Comparison of ENCODE assay signal across 8 cellular contexts in the genomic region with DNA sequence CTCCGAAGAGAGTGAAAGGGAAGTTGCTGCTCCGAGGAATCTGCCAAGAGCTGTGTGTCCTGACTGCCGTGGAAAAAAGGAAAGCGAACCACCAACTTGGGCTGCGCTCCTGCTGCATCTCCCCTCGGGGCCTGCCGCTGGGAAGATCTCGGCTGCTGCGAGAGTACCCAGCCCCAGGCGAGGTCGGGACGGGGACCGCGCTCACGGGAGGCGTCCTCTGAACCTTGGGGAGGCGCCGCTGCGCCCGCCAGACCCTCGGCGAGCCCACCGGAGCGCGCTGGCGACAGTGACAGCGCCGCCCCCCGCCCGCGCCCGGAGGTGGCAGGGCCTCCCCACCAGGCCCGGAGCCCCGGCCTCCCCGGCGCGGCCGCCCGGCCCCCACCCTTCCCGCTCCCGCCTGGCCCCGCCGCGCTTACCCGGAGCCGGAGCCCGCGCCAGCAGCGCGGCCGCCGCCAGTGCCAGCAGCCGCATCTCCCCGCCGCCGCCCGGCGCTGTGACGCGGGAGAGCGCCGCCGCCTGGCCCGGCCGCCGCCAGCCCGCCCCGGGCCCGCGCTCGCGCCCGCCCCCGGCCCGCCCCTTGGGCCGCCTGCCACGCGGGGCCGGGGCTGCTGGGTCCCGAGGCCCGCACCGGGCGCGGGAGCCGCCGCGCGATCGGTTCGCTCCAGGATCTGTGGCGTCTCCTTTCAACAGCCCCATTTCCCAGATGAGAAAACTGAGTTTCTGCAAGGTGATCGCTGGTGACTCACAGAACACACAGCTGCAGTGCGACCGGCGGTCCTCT. TPM values are rescaled to one million over a fixed set of nuclear protein-coding genes. Genes with fewer than 3 reads are reported as not detected.
DNase-seq lines count a peak whose midpoint lies in the region; ATAC-seq and TF ChIP-seq lines count a peak whose summit lies in the region.

A gene with protein sequence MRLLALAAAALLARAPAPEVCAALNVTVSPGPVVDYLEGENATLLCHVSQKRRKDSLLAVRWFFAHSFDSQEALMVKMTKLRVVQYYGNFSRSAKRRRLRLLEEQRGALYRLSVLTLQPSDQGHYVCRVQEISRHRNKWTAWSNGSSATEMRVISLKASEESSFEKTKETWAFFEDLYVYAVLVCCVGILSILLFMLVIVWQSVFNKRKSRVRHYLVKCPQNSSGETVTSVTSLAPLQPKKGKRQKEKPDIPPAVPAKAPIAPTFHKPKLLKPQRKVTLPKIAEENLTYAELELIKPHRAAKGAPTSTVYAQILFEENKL (minus strand): TSS at position 508 of the 781 bp plus-strand sequence. CDS start 37 bp downstream, at position 471.

- TF ChIP-seq CTCF in lower leg skin (IDR thresholded peaks at IDR 0.05) (no peak), suprapubic skin (IDR thresholded peaks at IDR 0.05) (no peak)

- no peak within 1 kb of the TSS for H3K9ac ChIP-seq in duodenal mucosa (ENCODE audit: low read depth in 1 of 2, low read length in 2 of 2)

- DNase-seq in Caki2 (ENCODE audit: low read depth) (peak; percentile 23), LHCN-M2 (ENCODE audit: low read depth) (peak; percentile 14), lower leg skin (ENCODE audit: low spot score in 2 of 2) (peak in 1 of 2 donors; percentile 86), suprapubic skin (ENCODE audit: low spot score in 2 of 2) (no peak)
- no peak for DNase-seq in stimulated activated CD4-positive, alpha-beta T cell treated with anti-CD3 and anti-CD28 coated beads, Interleukin-4, amount 100 ng/mL, for 24 hours
- DNase-seq in stimulated activated naive CD4-positive, alpha-beta T cell treated with Interleukin-2 at 50 U/mL for 16 hours (lab: John Stamatoyannopoulos, UW), result no peak

- no peak for TF ChIP-seq POLR2A in lower leg skin (IDR thresholded peaks at IDR 0.05)
- TF ChIP-seq POLR2A in suprapubic skin (IDR thresholded peaks at IDR 0.05), result no peak

- in situ Hi-C loops in Caki2 (cut with HindIII; ENCODE audit: low pct_unique_long_range_greater_than_20kb, low sequenced_read_pairs), result no loop called here

- TF ChIP-seq EP300 in suprapubic skin (IDR thresholded peaks at IDR 0.05), result no peak

- peaks cover 9 to 22% of the 10 kb centered on the region in 2 donors for H3K27me3 ChIP-seq in duodenal mucosa (ENCODE audit: control insufficient read depth in 1 of 2, insufficient read depth in 2 of 2, low read length in 2 of 2)
- H3K27me3 ChIP-seq in suprapubic skin, result no peaks in the 10 kb centered on the region

- no peak for ATAC-seq in GM21360 (IDR thresholded peaks at IDR 0.05; ENCODE audit: unreplicated experiment)

- intact Hi-C loops in lower leg skin (cut with DNase I; ENCODE audit: low total_unique reads), result no loop called here

- H3K9me3 ChIP-seq in duodenal mucosa (ENCODE audit: control insufficient read depth in 1 of 2, low read length in 2 of 2) (no peaks in the 10 kb centered on the region), suprapubic skin (no peaks in the 10 kb centered on the region)

- WGBS in lower leg skin, 2 donors, result 0 to 6% methylated on average over 9 to 27 of the region's 95 CpGs
- 1% methylated on average over 16 of the region's 95 CpGs for WGBS in suprapubic skin

- H3K27ac ChIP-seq in duodenal mucosa (ENCODE audit: low read depth, low read length) (no peak within 1 kb of the TSS), suprapubic skin (peak within 1 kb of the TSS; percentile 68)

- H3K4me1 ChIP-seq in duodenal mucosa (ENCODE audit: control insufficient read depth in 1 of 2, insufficient read depth in 2 of 2, low read length in 2 of 2) (peaks cover 0 to 4% of the 10 kb centered on the region in 2 donors), suprapubic skin (peaks cover 26% of the 10 kb centered on the region)

- H3K36me3 ChIP-seq in duodenal mucosa (ENCODE audit: control insufficient read depth in 1 of 2, insufficient read depth in 2 of 2, low read length in 2 of 2), result no peaks in the 10 kb centered on the region
- no peaks in the 10 kb centered on the region for H3K36me3 ChIP-seq in suprapubic skin

- H3K4me3 ChIP-seq in duodenal mucosa (ENCODE audit: low read depth in 1 of 2, low read length in 2 of 2), result peak within 1 kb of the TSS; percentile 59 to 60
- H3K4me3 ChIP-seq in lower leg skin (ENCODE audit: low read depth, poor library complexity, severe bottlenecking), result peak within 1 kb of the TSS; percentile 35
- H3K4me3 ChIP-seq in suprapubic skin, result peak within 1 kb of the TSS; percentile 64

RNA-seq across cellular contexts. Expression of the gene that starts here (rescaled TPM):
- 1.7 and 2.1 TPM in 2 replicates for total RNA-seq in Caki2 (2014; rRNA removed; shearing (Covaris generic); ENCODE audit: low replicate concordance)
- total RNA-seq in LHCN-M2 (2014; rRNA removed) (0.23 and 0.64 TPM in 2 replicates), lower leg skin (1 to 10 TPM; 1.1 to 5.0 (median 3.3) TPM), suprapubic skin (1 to 10 TPM; 4.0 to 6.0 (median 4.6) TPM)
- 1.7 TPM for polyA plus RNA-seq in LHCN-M2 (2012)

Comparison
In these comparisons a context has a peak if more than half of its experiments do, and no peak if none do; other contexts are left out.
1. DNase-seq: peak in Caki2 (single experiment) and LHCN-M2 (single experiment); none in suprapubic skin (0 of 2), stimulated activated CD4-positive, alpha-beta T cell treated with anti-CD3 and anti-CD28 coated beads, Interleukin-4, amount 100 ng/mL, for 24 hours (single experiment) and stimulated activated naive CD4-positive, alpha-beta T cell treated with Interleukin-2 at 50 U/mL for 16 hours (single experiment).
2. Peak in every context shown above with its lines, with median percentiles within 50 percentile points of each other: H3K4me3 ChIP-seq.